ENCODE assay signal across 8 cellular contexts in genomic region chr17:19032377-19032988, GRCh38. TPM values are rescaled to one million over a fixed set of nuclear protein-coding genes. Genes with fewer than 3 reads are reported as not detected.
A peak's percentile ranks its signal among the peaks of the same experiment; 100 is the strongest.
DNase-seq lines count a peak whose midpoint lies in the region; ATAC-seq, FAIRE-seq and TF ChIP-seq lines count a peak whose summit lies in the region.
"Not testable (repeated sequence)": the region's sequence is repeated elsewhere in the genome, so short reads cannot be mapped to it uniquely, and the experiment has no call there.

No MANE protein-coding gene starts in this region.

- FAIRE-seq in G401.6 (lab: Jason Lieb, UNC) = peak; percentile 85
- peak; percentile 41 for FAIRE-seq in keratinocyte (lab: Jason Lieb, UNC)

- H3K9me3 ChIP-seq in PC-3 (ENCODE audit: low read length); keratinocyte (ENCODE audit: control insufficient read depth, low read depth, low read length); gastrocnemius medialis: not testable (repeated sequence)

- not testable (repeated sequence) for H3F3A ChIP-seq in PC-3 (ENCODE audit: low read length, unreplicated experiment)

- H3K27ac Mint-ChIP-seq in activated naive CD8-positive, alpha-beta T cell treated with anti-CD3 and anti-CD28 coated beads, Interleukin-2, amount 50 U/mL, for 24 hours = not testable (repeated sequence)

- H3K9me3 Mint-ChIP-seq in activated naive CD8-positive, alpha-beta T cell treated with anti-CD3 and anti-CD28 coated beads, Interleukin-2, amount 50 U/mL, for 24 hours = not testable (repeated sequence)

- not testable (repeated sequence) for H3K4me3 Mint-ChIP-seq in activated naive CD8-positive, alpha-beta T cell treated with anti-CD3 and anti-CD28 coated beads, Interleukin-2, amount 50 U/mL, for 24 hours

- peak; percentile 50 for ATAC-seq in GM19395 (IDR thresholded peaks at IDR 0.05; ENCODE audit: unreplicated experiment)
- ATAC-seq in GM21825 (IDR thresholded peaks at IDR 0.05; ENCODE audit: unreplicated experiment) = peak; percentile 44
- ATAC-seq in HG03095 (IDR thresholded peaks at IDR 0.05; ENCODE audit: unreplicated experiment) = peak; percentile 38
- peak; percentile 56 for ATAC-seq in PC-3
- peak; percentile 74 for ATAC-seq in activated naive CD8-positive, alpha-beta T cell treated with anti-CD3 and anti-CD28 coated beads, Interleukin-2, amount 50 U/mL, for 24 hours
- ATAC-seq in gastrocnemius medialis = peak; percentile 95 to 97

- not testable (repeated sequence) for H3K36me3 ChIP-seq in PC-3 (ENCODE audit: low read depth, low read length); keratinocyte (ENCODE audit: control insufficient read depth in 2 of 2, extremely low read depth in 1 of 2, insufficient read depth in 2 of 2, low read length in 2 of 2); gastrocnemius medialis

- not testable (repeated sequence) for H2AFZ ChIP-seq in PC-3 (ENCODE audit: low read length); keratinocyte (ENCODE audit: control insufficient read depth, low read length)

- not testable (repeated sequence) for H3K9ac ChIP-seq in PC-3 (ENCODE audit: low read length); keratinocyte (ENCODE audit: control insufficient read depth, extremely low read depth, insufficient read depth, low read length)

- H3K27ac ChIP-seq in PC-3 (ENCODE audit: low read length); keratinocyte (ENCODE audit: control insufficient read depth, insufficient read depth, low read length): not testable (repeated sequence)
- H3K27ac ChIP-seq in gastrocnemius medialis = peak overlapping the region in 2 of 4 donors; percentile 51 to 74

- BruUV-seq in PC-3 (replicated peaks; lab: Mats Ljungman, UMichigan) = not testable (repeated sequence)

- not testable (repeated sequence) for H3K9me2 ChIP-seq in PC-3 (replicated peaks; ENCODE audit: low read length)

- H3K79me2 ChIP-seq in PC-3 (ENCODE audit: low read length); keratinocyte (ENCODE audit: control insufficient read depth, insufficient read depth, low read length): not testable (repeated sequence)

- in situ Hi-C loops in gastrocnemius medialis (cut with MboI; ENCODE audit: low sequenced_read_pairs in 4 of 4) = not testable (repeated sequence)

- not testable (repeated sequence) for TF ChIP-seq POLR2A in gastrocnemius medialis (IDR thresholded peaks at IDR 0.05)

- H3K27me3 ChIP-seq in PC-3 (ENCODE audit: low read length); keratinocyte (ENCODE audit: control insufficient read depth, extremely low read depth, insufficient read depth, low read length); gastrocnemius medialis: not testable (repeated sequence)

- H3K27me3 Mint-ChIP-seq in activated naive CD8-positive, alpha-beta T cell treated with anti-CD3 and anti-CD28 coated beads, Interleukin-2, amount 50 U/mL, for 24 hours = not testable (repeated sequence)

- H3K36me3 Mint-ChIP-seq in activated naive CD8-positive, alpha-beta T cell treated with anti-CD3 and anti-CD28 coated beads, Interleukin-2, amount 50 U/mL, for 24 hours (ENCODE audit: low read depth) = not testable (repeated sequence)

- not testable (repeated sequence) for H3K4me1 Mint-ChIP-seq in activated naive CD8-positive, alpha-beta T cell treated with anti-CD3 and anti-CD28 coated beads, Interleukin-2, amount 50 U/mL, for 24 hours

- not testable (repeated sequence) for H4K20me1 ChIP-seq in PC-3 (ENCODE audit: low read length); keratinocyte (ENCODE audit: control insufficient read depth, extremely low read depth, insufficient read depth, low read length)

- CTCF ChIA-PET in PC-3 (lab: Charles Lee) = not testable (repeated sequence)

- H3K4me3 ChIP-seq in PC-3 (ENCODE audit: low read length); keratinocyte (ENCODE audit: control insufficient read depth in 2 of 3, extremely low read depth in 1 of 3, insufficient read depth in 2 of 3, low read depth in 1 of 3, low read length in 3 of 3); gastrocnemius medialis: not testable (repeated sequence)

- intact Hi-C loops in PC-3 (cut with micrococcal nuclease); gastrocnemius medialis (cut with DNase I; ENCODE audit: low total_unique reads): not testable (repeated sequence)

- H3K9me1 ChIP-seq in keratinocyte (ENCODE audit: control insufficient read depth, extremely low read depth, insufficient read depth, low read length) = not testable (repeated sequence)

- not testable (repeated sequence) for DNase-seq in PC-3; activated naive CD8-positive, alpha-beta T cell treated with anti-CD3 and anti-CD28 coated beads, Interleukin-2, amount 50 U/mL, for 24 hours; keratinocyte (ENCODE audit: low read depth, low spot score); gastrocnemius medialis

- TF ChIP-seq CTCF in PC-3 (conservative IDR thresholded peaks at IDR 0.05; ENCODE audit: low read depth, low read length); keratinocyte (optimal IDR thresholded peaks at IDR 0.05 in 1 of 3, IDR thresholded peaks at IDR 0.05 in 1 of 3, conservative IDR thresholded peaks at IDR 0.05 in 1 of 3; ENCODE audit: extremely low read depth in 1 of 3, insufficient read depth in 2 of 3, low read length in 3 of 3); gastrocnemius medialis (IDR thresholded peaks at IDR 0.05 in 4 of 5, conservative IDR thresholded peaks at IDR 0.05 in 1 of 5): not testable (repeated sequence)

- dilution Hi-C loops in keratinocyte (cut with MboI; ENCODE audit: extremely low pct_ligation_motif_present, low sequenced_read_pairs) = not testable (repeated sequence)

- POLR2A ChIA-PET in PC-3 (lab: Charles Lee; ENCODE audit: unreplicated experiment) = not testable (repeated sequence)

- not testable (repeated sequence) for H3K4me2 ChIP-seq in PC-3 (ENCODE audit: low read length); keratinocyte (ENCODE audit: control insufficient read depth, extremely low read depth, insufficient read depth, low read depth, low read length)

- H3K4me1 ChIP-seq in PC-3 (ENCODE audit: insufficient read depth, low read length); keratinocyte (ENCODE audit: control insufficient read depth, extremely low read depth, insufficient read depth, low read length); gastrocnemius medialis: not testable (repeated sequence)

RNA-seq across cellular contexts. Expression of gene GRAP, which starts 14.3 kb away (rescaled TPM):
- not detected in 2 replicates for total RNA-seq in PC-3 (2014; rRNA removed)
- polyA plus RNA-seq in keratinocyte = 0.02 to 0.05 TPM (median 0.03 TPM) in 3 replicates
- not detected for polyA plus RNA-seq in keratinocyte (2011; ENCODE audit: low read depth)
- polyA plus RNA-seq in keratinocyte (2011; cell fraction: cytosol; rRNA removed) = 0.04 TPM in 1 of 2 replicates, not detected in the other
- polyA plus RNA-seq in keratinocyte (2011; cell fraction: nucleus; rRNA removed) = 0.12 TPM in 1 of 2 replicates, not detected in the other
- polyA plus RNA-seq in keratinocyte (2012; ENCODE audit: low replicate concordance) = not detected in 2 replicates
- not detected in 3 replicates for polyA minus RNA-seq in keratinocyte
- polyA minus RNA-seq in keratinocyte (2011; cell fraction: cytosol; rRNA and poly(A)+ RNA removed) = not detected
- polyA minus RNA-seq in keratinocyte (2011; cell fraction: nucleus; rRNA and poly(A)+ RNA removed) = not detected in 2 replicates
- total RNA-seq in gastrocnemius medialis = 1 to 10 TPM in 2 of 4 donors, under 1 TPM in 2; 0.36 to 1.7 (median 0.94) TPM

RNA-seq across cellular contexts. Expression of gene FAM83G, which starts 27.9 kb away (rescaled TPM):
- total RNA-seq in PC-3 (2014; rRNA removed) (0.26 and 4.7 TPM in 2 replicates), gastrocnemius medialis (10 to 100 TPM in 3 of 4 donors, 1 to 10 TPM in 1; 8.2 to 25.6 (median 16.9) TPM)
- 23.2 to 29.8 TPM (median 23.7 TPM) in 3 replicates for polyA plus RNA-seq in keratinocyte
- polyA plus RNA-seq in keratinocyte (2011; ENCODE audit: low read depth) = 17.7 TPM
- polyA plus RNA-seq in keratinocyte (2011; cell fraction: cytosol; rRNA removed) = 15.2 and 25.5 TPM in 2 replicates
- polyA plus RNA-seq in keratinocyte (2011; cell fraction: nucleus; rRNA removed) = 57.1 and 69.8 TPM in 2 replicates
- polyA plus RNA-seq in keratinocyte (2012; ENCODE audit: low replicate concordance) = 30.2 and 48.6 TPM in 2 replicates
- 29.1 to 51.3 TPM (median 33.1 TPM) in 3 replicates for polyA minus RNA-seq in keratinocyte
- polyA minus RNA-seq in keratinocyte (2011; cell fraction: cytosol; rRNA and poly(A)+ RNA removed) = 58.1 TPM
- polyA minus RNA-seq in keratinocyte (2011; cell fraction: nucleus; rRNA and poly(A)+ RNA removed) = 67.7 and 69.3 TPM in 2 replicates

Comparison
In these comparisons a context has a peak if more than half of its experiments do, and no peak if none do; other contexts are left out.
1. ATAC-seq: peak in every context shown above with its lines; median percentile 96 in gastrocnemius medialis; 74 in activated naive CD8-positive, alpha-beta T cell treated with anti-CD3 and anti-CD28 coated beads, Interleukin-2, amount 50 U/mL, for 24 hours; 56 in PC-3; 50 in GM19395; 44 in GM21825; 38 in HG03095.